In genomic region chr5:2120361-2120760, GRCh38 we compare ENCODE assay signal across 24 cellular contexts.
"Had no signal": no experiment of that assay in that cellular context is flagged by ENCODE, and none has a peak within 500 bp of the region (broad histone marks: within the 10 kb centered on the region; RNA-seq: fewer than 3 reads in every experiment).

No MANE protein-coding gene starts in this region.

- DNase-seq: naive thymus-derived CD8-positive, alpha-beta T cell; nephron progenitor cell; nucleus accumbens; pancreas; retina; right lobe of liver; sigmoid colon; small intestine; stimulated activated CD4-positive, alpha-beta T cell treated with anti-CD3 and anti-CD28 coated beads, Interleukin-15, amount 100 ng/mL, for 24 hours; stimulated activated CD4-positive, alpha-beta T cell treated with anti-CD3 and anti-CD28 coated beads, Interleukin-2, amount 100 ng/mL, for 24 hours; stimulated activated CD4-positive, alpha-beta T cell treated with anti-CD3 and anti-CD28 coated beads, Interleukin-2, amount 100 ng/mL, for 48 hours; stimulated activated CD4-positive, alpha-beta T cell treated with anti-CD3 and anti-CD28 coated beads, Interleukin-4, amount 100 ng/mL, for 24 hours; stimulated activated naive B cell treated with anti-CD40 and anti-IgM and Interleukin-4, amounts not matched to agents 10 μg/mL and 1 μg/mL and 100 μg/mL, for 72 hours; stimulated activated naive CD4-positive, alpha-beta T cell treated with Interleukin-2 at 50 U/mL for 16 hours; stomach; thyroid gland; trophoblast cell; upper lobe of left lung had no signal

- H3K27ac Mint-ChIP-seq: naive thymus-derived CD8-positive, alpha-beta T cell; natural killer cell treated with Interleukin-12 subunit alpha and Interleukin-12 subunit beta and Interleukin-15 and Interleukin-18, amount 100 ng/mL, for 72 hours; nephron progenitor cell; stimulated activated effector memory CD8-positive, alpha-beta T cell treated with anti-CD3 and anti-CD28 coated beads, Interleukin-12 subunit alpha, Interleukin-12 subunit beta, amount 100 ng/mL, for 72 hours; stimulated activated naive B cell treated with anti-CD40 and anti-IgM and Interleukin-4, amounts not matched to agents 10 μg/mL and 1 μg/mL and 100 μg/mL, for 72 hours; stimulated activated naive CD8-positive, alpha-beta T cell treated with anti-CD3 and anti-CD28 coated beads, Interleukin-15, Interleukin-2, amounts not matched to agents 100 ng/mL and 50 ng/mL, for 24 hours had no signal

- ATAC-seq: naive thymus-derived CD8-positive, alpha-beta T cell; natural killer cell treated with Interleukin-12 subunit alpha and Interleukin-12 subunit beta and Interleukin-15 and Interleukin-18, amount 100 ng/mL, for 72 hours; pancreas; right cardiac atrium; right lobe of liver; stimulated activated effector memory CD8-positive, alpha-beta T cell treated with anti-CD3 and anti-CD28 coated beads, Interleukin-12 subunit alpha, Interleukin-12 subunit beta, amount 100 ng/mL, for 72 hours; stimulated activated naive B cell treated with anti-CD40 and anti-IgM and Interleukin-4, amounts not matched to agents 10 μg/mL and 1 μg/mL and 100 μg/mL, for 72 hours had no signal

- H3K36me3 Mint-ChIP-seq: natural killer cell treated with Interleukin-12 subunit alpha and Interleukin-12 subunit beta and Interleukin-15 and Interleukin-18, amount 100 ng/mL, for 72 hours; stimulated activated effector memory CD8-positive, alpha-beta T cell treated with anti-CD3 and anti-CD28 coated beads, Interleukin-12 subunit alpha, Interleukin-12 subunit beta, amount 100 ng/mL, for 72 hours; stimulated activated naive B cell treated with anti-CD40 and anti-IgM and Interleukin-4, amounts not matched to agents 10 μg/mL and 1 μg/mL and 100 μg/mL, for 72 hours had no signal

- H3K9me3 Mint-ChIP-seq: natural killer cell treated with Interleukin-12 subunit alpha and Interleukin-12 subunit beta and Interleukin-15 and Interleukin-18, amount 100 ng/mL, for 72 hours; stimulated activated effector memory CD8-positive, alpha-beta T cell treated with anti-CD3 and anti-CD28 coated beads, Interleukin-12 subunit alpha, Interleukin-12 subunit beta, amount 100 ng/mL, for 72 hours had no signal

- H3K4me1 Mint-ChIP-seq: naive thymus-derived CD8-positive, alpha-beta T cell; stimulated activated effector memory CD8-positive, alpha-beta T cell treated with anti-CD3 and anti-CD28 coated beads, Interleukin-12 subunit alpha, Interleukin-12 subunit beta, amount 100 ng/mL, for 72 hours; stimulated activated naive B cell treated with anti-CD40 and anti-IgM and Interleukin-4, amounts not matched to agents 10 μg/mL and 1 μg/mL and 100 μg/mL, for 72 hours had no signal

- H3K4me3 Mint-ChIP-seq: naive thymus-derived CD8-positive, alpha-beta T cell; natural killer cell treated with Interleukin-12 subunit alpha and Interleukin-12 subunit beta and Interleukin-15 and Interleukin-18, amount 100 ng/mL, for 72 hours; nephron progenitor cell; neural crest cell; stimulated activated effector memory CD8-positive, alpha-beta T cell treated with anti-CD3 and anti-CD28 coated beads, Interleukin-12 subunit alpha, Interleukin-12 subunit beta, amount 100 ng/mL, for 72 hours; stimulated activated naive B cell treated with anti-CD40 and anti-IgM and Interleukin-4, amounts not matched to agents 10 μg/mL and 1 μg/mL and 100 μg/mL, for 72 hours; stimulated activated naive CD8-positive, alpha-beta T cell treated with anti-CD3 and anti-CD28 coated beads, Interleukin-15, Interleukin-2, amounts not matched to agents 100 ng/mL and 50 ng/mL, for 24 hours had no signal

- FAIRE-seq: pancreas, small intestine, urothelium cell line had no signal
